17 cellular contexts compared by ENCODE assay signal in genomic region chr4:6446130-6446482, GRCh38. TPM values are rescaled to one million over a fixed set of nuclear protein-coding genes. Genes with fewer than 3 reads are reported as not detected.
A peak's percentile ranks its signal among the peaks of the same experiment; 100 is the strongest.
DNase-seq lines count a peak whose midpoint lies in the region; ATAC-seq and TF ChIP-seq lines count a peak whose summit lies in the region.
"Had no signal": no experiment of that assay in that cellular context is flagged by ENCODE, and none has a peak within 500 bp of the region (broad histone marks: within the 10 kb centered on the region; RNA-seq: fewer than 3 reads in every experiment).

No MANE protein-coding gene starts in this region.

- RAD21 ChIA-PET in HCT116 (lab: Charles Lee; ENCODE audit: low non-redundant PET in 1 of 2, low total read pairs in 2 of 2, uncharacterized antibody in 2 of 2, unreplicated experiment in 2 of 2): no interaction called here

- peaks cover 0 to 11% of the 10 kb centered on the region in 2 experiments; a peak in 1 of 4 replicates for H3K4me1 ChIP-seq in HCT116 (ENCODE audit: control insufficient read depth in 1 of 2, insufficient read depth in 2 of 2, low read length in 2 of 2)

- no peaks in the 10 kb centered on the region for H3K9me2 ChIP-seq in HCT116 (ENCODE audit: insufficient read depth)

- no peaks in the 10 kb centered on the region for H3K9me3 Mint-ChIP-seq in type B pancreatic cell
- no peaks in the 10 kb centered on the region for H3K9me3 Mint-ChIP-seq in natural killer cell

- DNase-seq in HCT116 (ENCODE audit: low read depth, low spot score): no peak
- no peak for DNase-seq in type B pancreatic cell (ENCODE audit: extremely low spot score, unreplicated experiment)
- DNase-seq in NCI-H2227 (lab: John Stamatoyannopoulos, UW; ENCODE audit: unreplicated experiment): no peak
- DNase-seq in natural killer cell: no peak
- DNase-seq in NOMO-1 treated with dmso at 0.1 percent for 144 hours (lab: John Stamatoyannopoulos, UW; ENCODE audit: unreplicated experiment): no peak
- DNase-seq: DMS79 treated with DMSO at 0.1 percent for 48 hours, GM23248, HCEC 1CT, NCI-H146, NCI-H2029 treated with DMSO at 0.1 percent for 48 hours, NCI-H2171 treated with DMSO at 0.1 percent for 48 hours had no signal

- H3K27me3 ChIP-seq in HCT116 (ENCODE audit: insufficient read depth, low read length) (no peaks in the 10 kb centered on the region), layer of hippocampus (ENCODE audit: control insufficient read depth, insufficient read depth, low read length) (no peaks in the 10 kb centered on the region)

- peak overlapping the region; percentile 30 for H3K27ac Mint-ChIP-seq in type B pancreatic cell
- H3K27ac Mint-ChIP-seq in natural killer cell: no peak overlapping the region
- H3K27ac Mint-ChIP-seq: CD14-positive monocyte had no signal

- no peaks in the 10 kb centered on the region for H3K36me3 Mint-ChIP-seq in type B pancreatic cell
- no peaks in the 10 kb centered on the region for H3K36me3 Mint-ChIP-seq in natural killer cell
- H3K36me3 Mint-ChIP-seq: CD14-positive monocyte had no signal

- no TSS peak for BruUV-seq in HCT116 (replicated peaks; lab: Mats Ljungman, UMichigan)

- H3K27ac ChIP-seq in HCT116 (ENCODE audit: low read depth, low read length) (no peak overlapping the region), cingulate gyrus (ENCODE audit: low read depth, low read length) (peak overlapping the region; percentile 23), layer of hippocampus (ENCODE audit: low read depth, low read length) (peak overlapping the region; percentile 23)
- H3K27ac ChIP-seq: GM23248 had no signal

- H3K4me2 ChIP-seq in HCT116 (ENCODE audit: low read length): peak overlapping the region; percentile 30; the same call in 1 of the 2 replicates

- TF ChIP-seq RAD21 in HCT116 (IDR thresholded peaks at IDR 0.05; ENCODE audit: low read depth): no peak

- intact Hi-C loops in HCT116 (cut with micrococcal nuclease) (no loop called here), natural killer cell (cut with micrococcal nuclease) (no loop called here)

- no peaks in the 10 kb centered on the region for H3K9me3 ChIP-seq in HCT116 (ENCODE audit: control insufficient read depth in 1 of 2, insufficient read depth in 1 of 2, low read depth in 1 of 2, low read length in 2 of 2)

- H4K20me1 ChIP-seq in HCT116 (ENCODE audit: insufficient read depth): no peaks in the 10 kb centered on the region

- TF ChIP-seq CTCF in HCT116 (IDR thresholded peaks at IDR 0.05 in 2 of 3, conservative IDR thresholded peaks at IDR 0.05 in 1 of 3; ENCODE audit: borderline replicate concordance in 1 of 3, insufficient read depth in 1 of 3, low read depth in 2 of 3, low read length in 2 of 3): no peak
- no peak for TF ChIP-seq CTCF in type B pancreatic cell (conservative IDR thresholded peaks at IDR 0.05)
- no peak for TF ChIP-seq CTCF in natural killer cell (IDR thresholded peaks at IDR 0.05)

- no peaks in the 10 kb centered on the region for H3K36me3 ChIP-seq in HCT116 (ENCODE audit: control insufficient read depth in 1 of 2, insufficient read depth in 2 of 2, low read length in 2 of 2)

- peaks cover 16% of the 10 kb centered on the region for H3K4me1 Mint-ChIP-seq in type B pancreatic cell (ENCODE audit: unreplicated experiment)
- peaks cover 5 to 9% of the 10 kb centered on the region in 2 donors for H3K4me1 Mint-ChIP-seq in natural killer cell
- H3K4me1 Mint-ChIP-seq: CD14-positive monocyte had no signal

- no peak overlapping the region for H2AFZ ChIP-seq in HCT116 (ENCODE audit: low read depth, low read length, poor library complexity, severe bottlenecking)
- H2AFZ ChIP-seq: GM23248 had no signal

- H3K79me2 ChIP-seq in HCT116 (ENCODE audit: insufficient read depth, low read length): no peaks in the 10 kb centered on the region

- H3K4me3 Mint-ChIP-seq in type B pancreatic cell (no peak overlapping the region), natural killer cell (no peak overlapping the region)
- H3K4me3 Mint-ChIP-seq: CD14-positive monocyte had no signal

- no peak overlapping the region for H3K4me3 ChIP-seq in HCT116 (replicated peaks in 1 of 2; ENCODE audit: low read depth in 1 of 2, low read length in 2 of 2)
- H3K4me3 ChIP-seq: GM23248, K562 had no signal

- H3K27me3 Mint-ChIP-seq in type B pancreatic cell (peaks cover 19% of the 10 kb centered on the region), natural killer cell (ENCODE audit: low read depth in 2 of 2) (peaks cover 0 to 11% of the 10 kb centered on the region in 2 donors)

- no peak for TF ChIP-seq POLR2A in HCT116 (IDR thresholded peaks at IDR 0.05; ENCODE audit: borderline replicate concordance, extremely low read depth, insufficient read depth, insufficient read length)

- ATAC-seq in HCT116: no peak
- no peak for ATAC-seq in natural killer cell
- ATAC-seq: K562, Right ventricle myocardium inferior had no signal

- POLR2A ChIA-PET in HCT116 (lab: Charles Lee): no interaction called here

- CTCF ChIA-PET in HCT116 (lab: Charles Lee): no interaction called here

- no peak overlapping the region for H3K9ac ChIP-seq in HCT116 (ENCODE audit: low read length)
- H3K9ac ChIP-seq: GM23248 had no signal

TF ChIP-seq in HCT116, 20 proteins besides CTCF, POLR2A, EP300 and RAD21:
- TF ChIP-seq SIN3A (IDR thresholded peaks at IDR 0.05; ENCODE audit: low read depth): no peak
- TF ChIP-seq EGR1 (IDR thresholded peaks at IDR 0.05; ENCODE audit: low read depth): no peak
- no peak for TF ChIP-seq ZFX (IDR thresholded peaks at IDR 0.05)
- TF ChIP-seq ZBTB33 (IDR thresholded peaks at IDR 0.05; ENCODE audit: extremely low read depth, insufficient replicate concordance, low read length): no peak
- TF ChIP-seq SP1 (IDR thresholded peaks at IDR 0.05; ENCODE audit: low read depth): no peak
- no peak for TF ChIP-seq CEBPB (IDR thresholded peaks at IDR 0.05; ENCODE audit: low read depth)
- no peak for TF ChIP-seq ATF3 (IDR thresholded peaks at IDR 0.05)
- no peak for TF ChIP-seq SRF (IDR thresholded peaks at IDR 0.05; ENCODE audit: low read depth)
- no peak for TF ChIP-seq EZH2 (IDR thresholded peaks at IDR 0.05)
- TF ChIP-seq CBX3 (IDR thresholded peaks at IDR 0.05; ENCODE audit: low read depth): no peak
- TF ChIP-seq ZNF274 (IDR thresholded peaks at IDR 0.05; ENCODE audit: low read depth, low read length): no peak
- no peak for TF ChIP-seq POLR2AphosphoS5 (IDR thresholded peaks at IDR 0.05; ENCODE audit: low read depth, low read length)
- TF ChIP-seq JUND (IDR thresholded peaks at IDR 0.05): no peak
- TF ChIP-seq TCF7L2 (IDR thresholded peaks at IDR 0.05; ENCODE audit: borderline replicate concordance, extremely low read depth, insufficient read depth, insufficient read length): no peak
- TF ChIP-seq, protein P1, sequence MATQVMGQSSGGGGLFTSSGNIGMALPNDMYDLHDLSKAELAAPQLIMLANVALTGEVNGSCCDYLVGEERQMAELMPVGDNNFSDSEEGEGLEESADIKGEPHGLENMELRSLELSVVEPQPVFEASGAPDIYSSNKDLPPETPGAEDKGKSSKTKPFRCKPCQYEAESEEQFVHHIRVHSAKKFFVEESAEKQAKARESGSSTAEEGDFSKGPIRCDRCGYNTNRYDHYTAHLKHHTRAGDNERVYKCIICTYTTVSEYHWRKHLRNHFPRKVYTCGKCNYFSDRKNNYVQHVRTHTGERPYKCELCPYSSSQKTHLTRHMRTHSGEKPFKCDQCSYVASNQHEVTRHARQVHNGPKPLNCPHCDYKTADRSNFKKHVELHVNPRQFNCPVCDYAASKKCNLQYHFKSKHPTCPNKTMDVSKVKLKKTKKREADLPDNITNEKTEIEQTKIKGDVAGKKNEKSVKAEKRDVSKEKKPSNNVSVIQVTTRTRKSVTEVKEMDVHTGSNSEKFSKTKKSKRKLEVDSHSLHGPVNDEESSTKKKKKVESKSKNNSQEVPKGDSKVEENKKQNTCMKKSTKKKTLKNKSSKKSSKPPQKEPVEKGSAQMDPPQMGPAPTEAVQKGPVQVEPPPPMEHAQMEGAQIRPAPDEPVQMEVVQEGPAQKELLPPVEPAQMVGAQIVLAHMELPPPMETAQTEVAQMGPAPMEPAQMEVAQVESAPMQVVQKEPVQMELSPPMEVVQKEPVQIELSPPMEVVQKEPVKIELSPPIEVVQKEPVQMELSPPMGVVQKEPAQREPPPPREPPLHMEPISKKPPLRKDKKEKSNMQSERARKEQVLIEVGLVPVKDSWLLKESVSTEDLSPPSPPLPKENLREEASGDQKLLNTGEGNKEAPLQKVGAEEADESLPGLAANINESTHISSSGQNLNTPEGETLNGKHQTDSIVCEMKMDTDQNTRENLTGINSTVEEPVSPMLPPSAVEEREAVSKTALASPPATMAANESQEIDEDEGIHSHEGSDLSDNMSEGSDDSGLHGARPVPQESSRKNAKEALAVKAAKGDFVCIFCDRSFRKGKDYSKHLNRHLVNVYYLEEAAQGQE (IDR thresholded peaks at IDR 0.05; ENCODE audit: low read depth): no peak

RNA-seq across cellular contexts. Expression of gene PPP2R2C, which starts 26.3 kb away (rescaled TPM):
- total RNA-seq in HCT116 (2021; ENCODE audit: unreplicated experiment): 32.9 TPM
- 29.6 and 33.6 TPM in 2 replicates for polyA plus RNA-seq in HCT116 (2012)
- 10.8 and 52.6 TPM in 2 replicates for total RNA-seq in type B pancreatic cell (ENCODE audit: low replicate concordance)
- not detected for total RNA-seq in natural killer cell
- total RNA-seq: A673, GM23248 had no signal
- polyA plus RNA-seq: CD14-positive monocyte, GM23248 had no signal

Comparison
In these comparisons a context has a peak if more than half of its experiments do, and no peak if none do; other contexts are left out.
1. RNA of gene PPP2R2C, which starts 26.3 kb away (total RNA-seq): 32.9 TPM in HCT116 (single experiment) and 10.8 to 52.6 TPM in type B pancreatic cell; not detected in natural killer cell; every median in the first group is over 10 times any median in the second.